2 cellular contexts compared by ENCODE assay signal in genomic region chr4:8264106-8264505, GRCh38.
TF ChIP-seq lines count a peak whose summit lies in the region.

No MANE protein-coding gene starts in this region.

TF ChIP-seq in IMR-90, 13 proteins besides CTCF, POLR2A, EP300 and RAD21:
- TF ChIP-seq MAFK (IDR thresholded peaks at IDR 0.05; ENCODE audit: low read depth, low read length) (no peak), SMC3 (IDR thresholded peaks at IDR 0.05; ENCODE audit: low read depth, low read length) (no peak), MXI1 (IDR thresholded peaks at IDR 0.05; ENCODE audit: borderline replicate concordance, low read depth, low read length) (no peak), CHD1 (IDR thresholded peaks at IDR 0.05; ENCODE audit: low read depth, low read length) (no peak), BHLHE40 (IDR thresholded peaks at IDR 0.05; ENCODE audit: low read depth, low read length) (no peak), CEBPB (IDR thresholded peaks at IDR 0.05; ENCODE audit: low read depth, low read length) (no peak), RCOR1 (IDR thresholded peaks at IDR 0.05; ENCODE audit: insufficient replicate concordance, low read length) (no peak), NFE2L2 (IDR thresholded peaks at IDR 0.05; ENCODE audit: low read depth, low read length) (no peak), FOS (IDR thresholded peaks at IDR 0.05; ENCODE audit: low read depth, low read length) (no peak), MAZ (IDR thresholded peaks at IDR 0.05; ENCODE audit: borderline replicate concordance, low read depth, low read length) (no peak)
- TF ChIP-seq, protein P1, sequence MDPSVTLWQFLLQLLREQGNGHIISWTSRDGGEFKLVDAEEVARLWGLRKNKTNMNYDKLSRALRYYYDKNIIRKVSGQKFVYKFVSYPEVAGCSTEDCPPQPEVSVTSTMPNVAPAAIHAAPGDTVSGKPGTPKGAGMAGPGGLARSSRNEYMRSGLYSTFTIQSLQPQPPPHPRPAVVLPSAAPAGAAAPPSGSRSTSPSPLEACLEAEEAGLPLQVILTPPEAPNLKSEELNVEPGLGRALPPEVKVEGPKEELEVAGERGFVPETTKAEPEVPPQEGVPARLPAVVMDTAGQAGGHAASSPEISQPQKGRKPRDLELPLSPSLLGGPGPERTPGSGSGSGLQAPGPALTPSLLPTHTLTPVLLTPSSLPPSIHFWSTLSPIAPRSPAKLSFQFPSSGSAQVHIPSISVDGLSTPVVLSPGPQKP (IDR thresholded peaks at IDR 0.05; ENCODE audit: borderline replicate concordance, low read depth, low read length), result no peak
- TF ChIP-seq, protein P2, sequence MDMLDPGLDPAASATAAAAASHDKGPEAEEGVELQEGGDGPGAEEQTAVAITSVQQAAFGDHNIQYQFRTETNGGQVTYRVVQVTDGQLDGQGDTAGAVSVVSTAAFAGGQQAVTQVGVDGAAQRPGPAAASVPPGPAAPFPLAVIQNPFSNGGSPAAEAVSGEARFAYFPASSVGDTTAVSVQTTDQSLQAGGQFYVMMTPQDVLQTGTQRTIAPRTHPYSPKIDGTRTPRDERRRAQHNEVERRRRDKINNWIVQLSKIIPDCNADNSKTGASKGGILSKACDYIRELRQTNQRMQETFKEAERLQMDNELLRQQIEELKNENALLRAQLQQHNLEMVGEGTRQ (IDR thresholded peaks at IDR 0.05; ENCODE audit: low read depth, low read length), result no peak
TF ChIP-seq in IMR-90: peak in this region for 0.

TF ChIP-seq in H1, 55 proteins besides CTCF, POLR2A, EP300 and RAD21:
- TF ChIP-seq, protein P2 (IDR thresholded peaks at IDR 0.05; ENCODE audit: low read length), result no peak
